In genomic region chr7:910441-910861, GRCh38 we compare ENCODE assay signal across 1 cellular context.
TF ChIP-seq lines count a peak whose summit lies in the region.

No MANE protein-coding gene starts in this region.

TF ChIP-seq in GM12878, 131 proteins besides CTCF, POLR2A, EP300 and RAD21:
- peak; percentile 70 for TF ChIP-seq PBX3 (IDR thresholded peaks at IDR 0.05; ENCODE audit: insufficient replicate concordance, low read depth, low read length)
- no peak for TF ChIP-seq EZH2 (IDR thresholded peaks at IDR 0.05; ENCODE audit: borderline replicate concordance, control insufficient read depth, low read depth, low read length)
- TF ChIP-seq LARP7 (IDR thresholded peaks at IDR 0.05), result 0 out of 2 replicates have a peak, but pooled peaks have one; percentile 9
- peak; percentile 91 for TF ChIP-seq PKNOX1 (IDR thresholded peaks at IDR 0.05)
- peak; percentile 81; the same call in 2 of the 3 replicates for TF ChIP-seq POU2F2 (IDR thresholded peaks at IDR 0.05; ENCODE audit: borderline replicate concordance, low read depth, low read length)
